1 cellular context compared by ENCODE assay signal in genomic region chr5:135721548-135722090, GRCh38.
TF ChIP-seq lines count a peak whose summit lies in the region.

No MANE protein-coding gene starts in this region.

TF ChIP-seq in GM23338, 12 proteins besides CTCF, POLR2A, EP300 and RAD21:
- no peak for TF ChIP-seq ZNF462 (CRISPR knock-in tag; IDR thresholded peaks at IDR 0.05)
- no peak for TF ChIP-seq NANOG (IDR thresholded peaks at IDR 0.05; ENCODE audit: borderline replicate concordance)
- no peak for TF ChIP-seq STAT1 (IDR thresholded peaks at IDR 0.05; ENCODE audit: unreplicated experiment)
- no peak for TF ChIP-seq REST (IDR thresholded peaks at IDR 0.05; ENCODE audit: unreplicated experiment)
- no peak for TF ChIP-seq ZNF331 (CRISPR knock-in tag; IDR thresholded peaks at IDR 0.05; ENCODE audit: low read depth)
- TF ChIP-seq ZNF114 (CRISPR knock-in tag; IDR thresholded peaks at IDR 0.05), result no peak
- no peak for TF ChIP-seq ETS1 (IDR thresholded peaks at IDR 0.05)
